ENCODE assay signal across 8 cellular contexts in the genomic region with DNA sequence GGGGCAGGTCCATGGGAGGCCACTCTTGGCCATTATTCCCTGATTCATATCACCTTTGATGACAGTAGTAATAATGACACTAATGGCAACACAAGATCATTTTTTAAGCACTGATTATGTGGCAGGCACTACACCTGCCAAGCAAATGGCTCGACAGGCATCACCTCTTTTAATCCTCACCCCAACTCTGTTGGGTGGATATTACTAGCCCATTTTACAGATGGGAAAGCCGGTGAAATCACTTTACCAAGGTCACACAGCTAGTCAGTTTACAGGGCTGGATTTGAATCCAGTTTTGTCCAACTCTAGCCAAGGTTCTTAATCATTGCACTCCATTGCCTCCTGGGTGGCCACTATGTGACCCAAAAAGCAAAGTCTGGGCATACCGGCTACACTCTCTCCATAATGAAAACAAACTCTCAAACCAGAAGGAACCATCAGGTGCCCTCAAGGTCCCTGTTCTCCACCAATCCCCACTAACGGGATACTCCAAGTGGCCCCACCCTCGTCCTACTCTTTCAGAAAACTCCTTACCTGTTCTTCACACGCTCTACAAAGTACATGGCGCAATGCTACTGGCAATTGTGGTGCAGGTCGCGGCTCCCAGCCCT. TPM values are rescaled to one million over a fixed set of nuclear protein-coding genes. Genes with fewer than 3 reads are reported as not detected.
DNase-seq lines count a peak whose midpoint lies in the region; ATAC-seq and TF ChIP-seq lines count a peak whose summit lies in the region.

No MANE protein-coding gene starts in this region.

- peaks cover 8% of the 10 kb centered on the region for H3K9me3 Mint-ChIP-seq in activated T-helper 2 cell treated with anti-CD3 and anti-CD28 coated beads, Interferon-gamma antibody, Interleukin-2, Interleukin-4, amounts not matched to agents 10 μg/mL and 5 μg/mL and 100 μg/mL, durations not matched to agents 14 hours and 24 hours and 36 hours

- H3K4me3 Mint-ChIP-seq in activated T-helper 2 cell treated with anti-CD3 and anti-CD28 coated beads, Interferon-gamma antibody, Interleukin-2, Interleukin-4, amounts not matched to agents 10 μg/mL and 5 μg/mL and 100 μg/mL, durations not matched to agents 14 hours and 24 hours and 36 hours (ENCODE audit: low read depth): peak overlapping the region; percentile 97

- DNase-seq in Caki2 (ENCODE audit: low read depth) (peak; percentile 28), spleen (no peak), NCI-H1105 treated with DMSO at 0.1 percent for 48 hours (lab: John Stamatoyannopoulos, UW) (no peak)
- no peak for DNase-seq in activated T-helper 2 cell treated with anti-CD3 and anti-CD28 coated beads, Interferon-gamma antibody, Interleukin-2, Interleukin-4, amounts not matched to agents 10 μg/mL and 5 μg/mL and 100 μg/mL, durations not matched to agents 14 hours and 24 hours and 36 hours (ENCODE audit: low spot score)

- peak overlapping the region; percentile 93 for H3K27ac Mint-ChIP-seq in activated T-helper 2 cell treated with anti-CD3 and anti-CD28 coated beads, Interferon-gamma antibody, Interleukin-2, Interleukin-4, amounts not matched to agents 10 μg/mL and 5 μg/mL and 100 μg/mL, durations not matched to agents 14 hours and 24 hours and 36 hours

- H3K27ac ChIP-seq in spleen: peak overlapping the region; percentile 33 to 89 (median 80)

- H3K4me1 ChIP-seq in spleen: peaks cover 14 to 55% (median 32%) of the 10 kb centered on the region in 6 donors

- intact Hi-C loops in activated T-helper 2 cell treated with anti-CD3 and anti-CD28 coated beads, Interferon-gamma antibody, Interleukin-2, Interleukin-4, amounts not matched to agents 10 μg/mL and 5 μg/mL and 100 μg/mL, durations not matched to agents 14 hours and 24 hours and 36 hours (cut with micrococcal nuclease): no loop called here
- intact Hi-C loops in spleen (cut with DNase I; ENCODE audit: low total_unique reads): no loop called here

- TF ChIP-seq CTCF in spleen (IDR thresholded peaks at IDR 0.05 in 8 of 11, conservative IDR thresholded peaks at IDR 0.05 in 3 of 11): no peak

- H3K36me3 ChIP-seq in spleen: peaks cover 0 to 11% (median 0%) of the 10 kb centered on the region in 6 donors

- H3K27me3 ChIP-seq in spleen (replicated peaks in 1 of 7): no peaks in the 10 kb centered on the region

- peaks cover 29% of the 10 kb centered on the region for H3K36me3 Mint-ChIP-seq in activated T-helper 2 cell treated with anti-CD3 and anti-CD28 coated beads, Interferon-gamma antibody, Interleukin-2, Interleukin-4, amounts not matched to agents 10 μg/mL and 5 μg/mL and 100 μg/mL, durations not matched to agents 14 hours and 24 hours and 36 hours (ENCODE audit: low read depth)

- in situ Hi-C loops in Caki2 (cut with HindIII; ENCODE audit: low pct_unique_long_range_greater_than_20kb, low sequenced_read_pairs): no loop called here

- TF ChIP-seq POLR2A in spleen (IDR thresholded peaks at IDR 0.05): no peak

- H3K4me3 ChIP-seq in iPS-11a (ENCODE audit: low read depth, low read length): peak overlapping the region; percentile 89
- peak overlapping the region; percentile 65 to 99 (median 90) for H3K4me3 ChIP-seq in spleen

- H3K4me1 Mint-ChIP-seq in activated T-helper 2 cell treated with anti-CD3 and anti-CD28 coated beads, Interferon-gamma antibody, Interleukin-2, Interleukin-4, amounts not matched to agents 10 μg/mL and 5 μg/mL and 100 μg/mL, durations not matched to agents 14 hours and 24 hours and 36 hours (ENCODE audit: low read depth): peaks cover 41% of the 10 kb centered on the region

- no peaks in the 10 kb centered on the region for H3K9me3 ChIP-seq in spleen

- ATAC-seq in HG03159 (IDR thresholded peaks at IDR 0.05; ENCODE audit: unreplicated experiment): peak; percentile 3
- ATAC-seq in GM18861 (IDR thresholded peaks at IDR 0.05; ENCODE audit: unreplicated experiment): no peak
- no peak for ATAC-seq in GM21825 (IDR thresholded peaks at IDR 0.05; ENCODE audit: unreplicated experiment)

- H3K27me3 Mint-ChIP-seq in activated T-helper 2 cell treated with anti-CD3 and anti-CD28 coated beads, Interferon-gamma antibody, Interleukin-2, Interleukin-4, amounts not matched to agents 10 μg/mL and 5 μg/mL and 100 μg/mL, durations not matched to agents 14 hours and 24 hours and 36 hours (ENCODE audit: low read depth): no peaks in the 10 kb centered on the region

- WGBS in spleen, 5 donors: 21 to 30% (median 22%) methylated on average over 7 to 9 of the region's 9 CpGs

RNA-seq across cellular contexts. Expression of gene CDK5RAP2, which starts 0.7 kb away (rescaled TPM):
- total RNA-seq in Caki2 (2014; rRNA removed; shearing (Covaris generic); ENCODE audit: low replicate concordance): 103 and 109 TPM in 2 replicates
- total RNA-seq in activated T-helper 2 cell treated with anti-CD3 and anti-CD28 coated beads, Interferon-gamma antibody, Interleukin-2, Interleukin-4, amounts not matched to agents 10 μg/mL and 5 μg/mL and 100 μg/mL, durations not matched to agents 14 hours and 24 hours and 36 hours: 59.8 and 60.7 TPM in 2 replicates
- total RNA-seq in spleen: 10 to 100 TPM; 54.7 to 93.7 (median 80.8) TPM
- polyA plus RNA-seq in spleen: 10 to 100 TPM; 19.5 to 32.2 (median 32.2) TPM
